In genomic region chr22:40525250-40525884, GRCh38 we compare ENCODE assay signal across 8 cellular contexts.
DNase-seq lines count a peak whose midpoint lies in the region; ATAC-seq, FAIRE-seq and TF ChIP-seq lines count a peak whose summit lies in the region.

No MANE protein-coding gene starts in this region.

- no peak overlapping the region for H3K9ac ChIP-seq in trophoblast cell (ENCODE audit: low read length)

- H3K79me2 ChIP-seq in trophoblast cell (ENCODE audit: control insufficient read depth, insufficient read depth, low read length, poor library complexity), result peaks cover 8% of the 10 kb centered on the region

- H4K91ac ChIP-seq in trophoblast cell (ENCODE audit: low read depth, low read length), result no peak overlapping the region

- H3K18ac ChIP-seq in trophoblast cell (ENCODE audit: low read length), result no peak overlapping the region

- no peaks in the 10 kb centered on the region for H3K9me3 ChIP-seq in trophoblast cell (ENCODE audit: insufficient read depth, low read depth, low read length)

- DNase-seq in D721Med (ENCODE audit: insufficient read length, low spot score) (no peak), NCI-H1105 treated with DMSO at 0.1 percent for 48 hours (lab: John Stamatoyannopoulos, UW) (peak; percentile 17), trophoblast cell (peak; percentile 52 to 70), HTR-8/SVneo (ENCODE audit: insufficient read length, low spot score) (no peak), mesenteric fat pad (ENCODE audit: low spot score) (no peak), globus pallidus (ENCODE audit: low spot score) (no peak)
- peak; percentile 9 for DNase-seq in activated CD8-positive, alpha-beta memory T cell treated with anti-CD3 and anti-CD28 coated beads, Interleukin-2, amount 50 U/mL, for 24 hours (ENCODE audit: extremely low read depth)

- no peaks in the 10 kb centered on the region for H3K27me3 ChIP-seq in trophoblast cell (ENCODE audit: insufficient read depth, low read length)

- no peak overlapping the region for H3K14ac ChIP-seq in trophoblast cell (ENCODE audit: low read length)

- H3K79me1 ChIP-seq in trophoblast cell (ENCODE audit: low read length), result peaks cover 13% of the 10 kb centered on the region

- no peak overlapping the region for H4K8ac ChIP-seq in trophoblast cell (ENCODE audit: low read depth, low read length)

- H2AFZ ChIP-seq in trophoblast cell (ENCODE audit: insufficient read depth, low read length, poor library complexity), result no peak overlapping the region

- H2BK12ac ChIP-seq in trophoblast cell (ENCODE audit: low read length), result no peak overlapping the region

- peak; percentile 48 for ATAC-seq in esophagus mucosa

- peaks cover 4 to 5% of the 10 kb centered on the region in 2 experiments for H3K4me1 ChIP-seq in trophoblast cell (ENCODE audit: control insufficient read depth in 1 of 2, insufficient read depth in 2 of 2, low read length in 2 of 2)

- no peak overlapping the region for H3K4me3 ChIP-seq in trophoblast cell (ENCODE audit: low read depth, low read length)

- H3K4me2 ChIP-seq in trophoblast cell (ENCODE audit: low read length), result no peak overlapping the region

- H3K4ac ChIP-seq in trophoblast cell (ENCODE audit: low read depth, low read length), result no peak overlapping the region

- no peak overlapping the region for H4K12ac ChIP-seq in trophoblast cell (ENCODE audit: low read depth, low read length)

- TF ChIP-seq CTCF in D721Med (IDR thresholded peaks at IDR 0.05; ENCODE audit: insufficient read depth, missing control alignments), result peak; percentile 63

- H2AK5ac ChIP-seq in trophoblast cell (ENCODE audit: low read length), result no peak overlapping the region

- H2BK5ac ChIP-seq in trophoblast cell (ENCODE audit: low read depth, low read length, poor library complexity), result no peak overlapping the region

- H3K27ac ChIP-seq in trophoblast cell (ENCODE audit: low read depth, low read length), result no peak overlapping the region

- WGBS in trophoblast cell (ENCODE audit: extremely low coverage, insufficient coverage, insufficient read length), result no CpG with 5 or more reads among the region's 6 CpGs

- H3K23ac ChIP-seq in trophoblast cell (ENCODE audit: low read length), result no peak overlapping the region

- FAIRE-seq in D721Med (lab: Jason Lieb, UNC) (no peak), HTR-8/SVneo (lab: Jason Lieb, UNC) (no peak)

- no peak overlapping the region for H2BK120ac ChIP-seq in trophoblast cell (ENCODE audit: insufficient read depth, low read length, poor library complexity)

- H3K36me3 ChIP-seq in trophoblast cell (ENCODE audit: control insufficient read depth in 1 of 2, insufficient read depth in 2 of 2, low read length in 2 of 2), result peaks cover 5% of the 10 kb centered on the region in 2 experiments

Comparison
In these comparisons a context has a peak if more than half of its experiments do, and no peak if none do; other contexts are left out.
1. DNase-seq: peak in NCI-H1105 treated with DMSO at 0.1 percent for 48 hours (single experiment), activated CD8-positive, alpha-beta memory T cell treated with anti-CD3 and anti-CD28 coated beads, Interleukin-2, amount 50 U/mL, for 24 hours (single experiment) and trophoblast cell (2 of 2); none in D721Med (single experiment), HTR-8/SVneo (single experiment), mesenteric fat pad (single experiment) and globus pallidus (single experiment).